Comparison of ENCODE assay signal across 8 cellular contexts in the genomic region with DNA sequence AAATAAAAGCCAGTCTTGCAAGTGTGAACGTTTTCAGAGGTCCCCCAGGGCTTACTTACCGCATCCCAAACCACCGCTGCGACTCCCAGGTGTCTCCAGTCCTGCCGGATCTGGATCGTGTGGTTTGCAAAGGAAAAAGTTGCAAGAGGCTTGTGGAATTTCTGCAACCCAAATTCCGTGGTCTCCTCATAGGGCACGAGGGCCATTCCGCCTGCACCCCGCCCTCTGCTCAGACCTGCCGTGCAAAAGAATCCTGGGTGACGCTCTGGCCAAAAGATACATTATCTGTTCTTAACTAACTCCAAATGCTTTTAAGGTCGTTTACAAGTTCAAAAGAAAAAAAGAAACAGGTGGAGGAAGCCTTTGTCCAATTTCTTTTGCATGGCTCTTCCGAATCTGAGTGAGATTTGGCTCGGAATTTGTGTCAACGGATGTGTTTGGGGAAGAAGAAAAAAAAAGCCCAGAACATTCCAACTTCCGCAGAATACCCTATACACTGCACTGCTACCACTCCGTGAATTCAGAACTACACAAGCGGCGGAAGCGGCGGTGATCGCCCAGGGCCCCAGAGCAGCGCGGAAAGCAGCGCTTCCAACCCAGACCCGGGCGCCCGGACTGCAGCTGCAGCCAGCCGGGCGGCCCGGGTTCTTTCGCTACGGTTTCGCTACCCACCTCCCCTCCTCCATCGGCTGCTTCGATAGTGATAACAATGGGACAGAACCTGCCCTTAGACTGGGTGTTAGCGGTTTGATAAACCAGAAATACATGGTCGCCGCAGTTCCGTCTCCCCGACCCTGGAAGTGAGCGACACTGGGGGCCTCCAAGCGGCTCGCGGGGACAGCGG. TPM values are rescaled to one million over a fixed set of nuclear protein-coding genes. Genes with fewer than 3 reads are reported as not detected.
DNase-seq lines count a peak whose midpoint lies in the region; ATAC-seq and TF ChIP-seq lines count a peak whose summit lies in the region.

No MANE protein-coding gene starts in this region.

- H3K4me1 ChIP-seq in right cardiac atrium (ENCODE audit: control insufficient read depth, insufficient read depth, low read length) = peaks cover 3% of the 10 kb centered on the region
- peaks cover 8% of the 10 kb centered on the region for H3K4me1 ChIP-seq in psoas muscle
- no peaks in the 10 kb centered on the region for H3K4me1 ChIP-seq in aorta (ENCODE audit: control insufficient read depth in 1 of 2, insufficient read depth in 2 of 2, low read length in 2 of 2)

- peak overlapping the region; percentile 88 for H3K4me3 ChIP-seq in H7 (ENCODE audit: insufficient read depth, low read depth, low read length)
- H3K4me3 ChIP-seq in LNCaP clone FGC (ENCODE audit: low read depth, low read length) = peak overlapping the region; percentile 75
- peak overlapping the region; percentile 66 for H3K4me3 ChIP-seq in right cardiac atrium (ENCODE audit: low read length)
- peak overlapping the region; percentile 100 for H3K4me3 ChIP-seq in psoas muscle
- peak overlapping the region; percentile 85 to 90 for H3K4me3 ChIP-seq in aorta (ENCODE audit: low read length in 2 of 2)

- intact Hi-C loops in right cardiac atrium (cut with DNase I) (loop anchor here in 2 of 4 donors (2.0 to 10.0 kb wide), 5 partner anchors 88 to 450 kb away; partner anchors contain the start of genes CCNYL1 (in 2 of the 2) and CREB1 (in 1 of the 2)), psoas muscle (cut with DNase I) (loop anchor here (1.0 to 10.0 kb wide), 7 partner anchors 86 to 630 kb away; partner anchors contain the start of genes CCNYL1 (in 2 of the 2), IDH1 (in 1 of the 2) and PLEKHM3 (in 1 of the 2)), aorta (cut with DNase I) (loop anchor here (2.0 to 10.0 kb wide), 5 partner anchors 86 to 450 kb away; partner anchors contain the start of genes CCNYL1 (in 2 of the 2) and PLEKHM3 (in 1 of the 2))

- H3K9me3 ChIP-seq in right cardiac atrium (ENCODE audit: control insufficient read depth, low read length) (no peaks in the 10 kb centered on the region), psoas muscle (no peaks in the 10 kb centered on the region), aorta (ENCODE audit: control insufficient read depth, low read length) (no peaks in the 10 kb centered on the region)

- peak; percentile 52 for TF ChIP-seq POLR2A in GM10847 (IDR thresholded peaks at IDR 0.05; ENCODE audit: extremely low read depth, insufficient read length)

- H3K36me3 ChIP-seq in H7 (replicated peaks; ENCODE audit: control insufficient read depth, insufficient read depth, low read length) (peaks cover 26% of the 10 kb centered on the region), psoas muscle (ENCODE audit: insufficient read depth in 1 of 2, low read depth in 1 of 2) (peaks cover 0 to 38% of the 10 kb centered on the region in 2 donors), aorta (ENCODE audit: control insufficient read depth in 1 of 2, insufficient read depth in 2 of 2, low read length in 1 of 2) (no peaks in the 10 kb centered on the region)

- peak overlapping the region; percentile 59 for H3K27ac ChIP-seq in right cardiac atrium (ENCODE audit: low read length)
- H3K27ac ChIP-seq in psoas muscle = peak overlapping the region; percentile 91
- peak overlapping the region; percentile 29 to 73 for H3K27ac ChIP-seq in aorta (ENCODE audit: low read depth in 1 of 2, low read length in 2 of 2)

- ATAC-seq in right cardiac atrium (peak; percentile 73 to 78), psoas muscle (peak; percentile 25 to 48 (median 38)), aorta (ENCODE audit: low FRiP score) (peak; percentile 81)

- DNase-seq in H7 (peak; percentile 87), LNCaP clone FGC (ENCODE audit: low read depth) (no peak), T-helper 1 cell (peak; percentile 40 to 77 (median 52)), anterior cingulate cortex (lab: John Stamatoyannopoulos, UW) (peak in 43 of 58 donors; percentile 17 to 84 (median 62)), right cardiac atrium (peak; percentile 66 to 89 (median 88)), psoas muscle (peak; percentile 69 to 74), aorta (peak; percentile 83 to 87)

- under 1% methylated on average over 47 of the region's 47 CpGs for WGBS in right cardiac atrium
- WGBS in psoas muscle, 3 donors = 0% methylated on average over 47 of the region's 47 CpGs
- WGBS in aorta, 2 donors = 0% methylated on average over 47 of the region's 47 CpGs

- H3K27me3 ChIP-seq in H7 (ENCODE audit: control insufficient read depth, insufficient read depth, low read length) (no peaks in the 10 kb centered on the region), right cardiac atrium (ENCODE audit: control insufficient read depth, insufficient read depth) (no peaks in the 10 kb centered on the region), psoas muscle (ENCODE audit: insufficient read depth in 3 of 3, low read length in 2 of 3) (no peaks in the 10 kb centered on the region), aorta (ENCODE audit: control insufficient read depth in 1 of 2, insufficient read depth in 2 of 2, low read length in 1 of 2) (no peaks in the 10 kb centered on the region)

- no peak for TF ChIP-seq CTCF in LNCaP clone FGC (IDR thresholded peaks at IDR 0.05; ENCODE audit: control insufficient read depth, extremely low read depth, insufficient read depth)
- TF ChIP-seq CTCF in psoas muscle (IDR thresholded peaks at IDR 0.05) = no peak

RNA-seq across cellular contexts. Expression of gene METTL21A, which starts 0.8 kb away (rescaled TPM):
- 52.2 and 53.1 TPM in 2 replicates for total RNA-seq in H7 (2014; rRNA removed; shearing (Covaris generic))
- 10 to 100 TPM; 11.8 to 19.0 (median 14.3) TPM for total RNA-seq in right cardiac atrium
- polyA plus RNA-seq in right cardiac atrium = 19.1 TPM
- 1 to 10 TPM; 7.0 to 9.5 (median 8.6) TPM for total RNA-seq in psoas muscle
- polyA plus RNA-seq in psoas muscle = 10 to 100 TPM; 17.9 to 30.7 (median 19.5) TPM
- 10 to 100 TPM in 1 of 2 donors, 1 to 10 TPM in 1; 6.7 to 11.1 TPM for total RNA-seq in aorta
- 10 to 100 TPM in 1 of 2 donors, 1 to 10 TPM in 1; 6.6 to 15.4 TPM for polyA plus RNA-seq in aorta
